9 cellular contexts compared by ENCODE assay signal in genomic region chr5:141521244-141521781, GRCh38. TPM values are rescaled to one million over a fixed set of nuclear protein-coding genes. Genes with fewer than 3 reads are reported as not detected.
DNase-seq lines count a peak whose midpoint lies in the region; ATAC-seq, FAIRE-seq and TF ChIP-seq lines count a peak whose summit lies in the region.
"Had no signal": no experiment of that assay in that cellular context is flagged by ENCODE, and none has a peak within 500 bp of the region (broad histone marks: within the 10 kb centered on the region; RNA-seq: fewer than 3 reads in every experiment).

No MANE protein-coding gene starts in this region.

- POLR2A ChIA-PET in CD4-positive, alpha-beta memory T cell (lab: Charles Lee; ENCODE audit: partially characterized antibody), result no interaction called here

- H3K9ac ChIP-seq in keratinocyte (ENCODE audit: control insufficient read depth, extremely low read depth, insufficient read depth, low read length), result peak overlapping the region; percentile 65

- in situ Hi-C loops in astrocyte of the spinal cord (cut with HindIII; ENCODE audit: low sequenced_read_pairs) (no loop called here), G401 (cut with HindIII; ENCODE audit: low sequenced_read_pairs) (no loop called here)

- peaks cover 8 to 28% (median 21%) of the 10 kb centered on the region in 4 donors for H3K4me1 Mint-ChIP-seq in CD4-positive, alpha-beta memory T cell

- H2AFZ ChIP-seq in keratinocyte (ENCODE audit: control insufficient read depth, low read length), result no peak overlapping the region

- peak overlapping the region in 6 of 7 donors; percentile 2 to 86 (median 50) for H3K27ac Mint-ChIP-seq in CD4-positive, alpha-beta memory T cell

- no peak overlapping the region for H3K4me3 ChIP-seq in CD4-positive, alpha-beta memory T cell (ENCODE audit: low read length in 2 of 2)
- H3K4me3 ChIP-seq in astrocyte of the spinal cord (ENCODE audit: low read depth, low read length), result no peak overlapping the region
- H3K4me3 ChIP-seq in keratinocyte (ENCODE audit: control insufficient read depth in 2 of 3, extremely low read depth in 1 of 3, insufficient read depth in 2 of 3, low read depth in 1 of 3, low read length in 3 of 3), result no peak overlapping the region

- peak; percentile 75 for ATAC-seq in stimulated activated naive CD8-positive, alpha-beta T cell treated with anti-CD3 and anti-CD28 coated beads, Interleukin-15, Interleukin-2, amounts not matched to agents 100 U/mL and 50 U/mL, for 24 hours
- no peak for ATAC-seq in HG03196 (IDR thresholded peaks at IDR 0.05; ENCODE audit: unreplicated experiment)

- CTCF ChIA-PET in CD4-positive, alpha-beta memory T cell (lab: Charles Lee; ENCODE audit: partially characterized antibody), result interaction anchor here (1.0 to 10.2 kb wide), 9 partner anchors 8 to 802 kb away, joined by 3 to 144 read pairs (median 5); partner anchors contain the start of genes PCDHGA10 and TAF7

- FAIRE-seq in keratinocyte (lab: Jason Lieb, UNC), result peak; percentile 99

- peaks cover 90% of the 10 kb centered on the region for H3K36me3 ChIP-seq in CD4-positive, alpha-beta memory T cell (ENCODE audit: insufficient read depth, low read length)
- peaks cover 21 to 57% of the 10 kb centered on the region in 2 experiments for H3K36me3 ChIP-seq in keratinocyte (ENCODE audit: control insufficient read depth in 2 of 2, extremely low read depth in 1 of 2, insufficient read depth in 2 of 2, low read length in 2 of 2)

- peaks cover 69 to 81% of the 10 kb centered on the region in 2 donors for H3K36me3 Mint-ChIP-seq in CD4-positive, alpha-beta memory T cell

- no peaks in the 10 kb centered on the region for H3K9me1 ChIP-seq in keratinocyte (ENCODE audit: control insufficient read depth, extremely low read depth, insufficient read depth, low read length)

- intact Hi-C loops in CD4-positive, alpha-beta memory T cell (cut with micrococcal nuclease), result no loop called here

- H3K27me3 ChIP-seq in CD4-positive, alpha-beta memory T cell (ENCODE audit: insufficient read depth, low read length), result no peaks in the 10 kb centered on the region
- no peaks in the 10 kb centered on the region for H3K27me3 ChIP-seq in keratinocyte (ENCODE audit: control insufficient read depth, extremely low read depth, insufficient read depth, low read length)

- TF ChIP-seq CTCF in astrocyte of the spinal cord (IDR thresholded peaks at IDR 0.05; ENCODE audit: low read depth, low read length) (no peak), keratinocyte (optimal IDR thresholded peaks at IDR 0.05 in 1 of 3, IDR thresholded peaks at IDR 0.05 in 1 of 3, conservative IDR thresholded peaks at IDR 0.05 in 1 of 3; ENCODE audit: extremely low read depth in 1 of 3, insufficient read depth in 2 of 3, low read length in 3 of 3) (no peak)

- no peaks in the 10 kb centered on the region for H3K79me2 ChIP-seq in keratinocyte (ENCODE audit: control insufficient read depth, insufficient read depth, low read length)

- H3K9me3 Mint-ChIP-seq in CD4-positive, alpha-beta memory T cell, result no peaks in the 10 kb centered on the region
- H3K9me3 Mint-ChIP-seq: memory B cell had no signal

- H3K4me1 ChIP-seq in CD4-positive, alpha-beta memory T cell (ENCODE audit: insufficient read depth, low read length), result peaks cover 15% of the 10 kb centered on the region
- H3K4me1 ChIP-seq in keratinocyte (ENCODE audit: control insufficient read depth, extremely low read depth, insufficient read depth, low read length), result peaks cover 51% of the 10 kb centered on the region

- no peak for DNase-seq in CD4-positive, alpha-beta memory T cell
- DNase-seq in NCI-H1048 (lab: John Stamatoyannopoulos, UW) (peak; percentile 88), astrocyte of the spinal cord (ENCODE audit: low read depth, low spot score) (peak; percentile 99), keratinocyte (ENCODE audit: low read depth, low spot score) (peak; percentile 96), DMS114 treated with DMSO at 0.1 percent for 48 hours (lab: John Stamatoyannopoulos, UW; ENCODE audit: unreplicated experiment) (no peak), G401 (ENCODE audit: low spot score) (no peak)
- DNase-seq in stimulated activated naive CD8-positive, alpha-beta T cell treated with anti-CD3 and anti-CD28 coated beads, Interleukin-15, Interleukin-2, amounts not matched to agents 100 U/mL and 50 U/mL, for 24 hours, result no peak

- no peak overlapping the region for H3K4me3 Mint-ChIP-seq in CD4-positive, alpha-beta memory T cell
- H3K4me3 Mint-ChIP-seq: memory B cell had no signal

- H3K27ac ChIP-seq in CD4-positive, alpha-beta memory T cell (ENCODE audit: low read depth, low read length), result no peak overlapping the region
- H3K27ac ChIP-seq in keratinocyte (ENCODE audit: control insufficient read depth, insufficient read depth, low read length), result peak overlapping the region; percentile 88

- peak overlapping the region; percentile 23 for H3K4me2 ChIP-seq in keratinocyte (ENCODE audit: control insufficient read depth, extremely low read depth, insufficient read depth, low read depth, low read length)

- no peaks in the 10 kb centered on the region for H4K20me1 ChIP-seq in keratinocyte (ENCODE audit: control insufficient read depth, extremely low read depth, insufficient read depth, low read length)

- dilution Hi-C loops in keratinocyte (cut with MboI; ENCODE audit: extremely low pct_ligation_motif_present, low sequenced_read_pairs), result no loop called here

- no peaks in the 10 kb centered on the region for H3K9me3 ChIP-seq in CD4-positive, alpha-beta memory T cell (ENCODE audit: control insufficient read depth in 1 of 2, low read length in 2 of 2)
- no peaks in the 10 kb centered on the region for H3K9me3 ChIP-seq in keratinocyte (ENCODE audit: control insufficient read depth, low read depth, low read length)

- H3K27me3 Mint-ChIP-seq in CD4-positive, alpha-beta memory T cell, result no peaks in the 10 kb centered on the region
- H3K27me3 Mint-ChIP-seq: memory B cell had no signal

RNA-seq across cellular contexts. Expression of gene PCDHGC5, which starts 32.4 kb away (rescaled TPM):
- not detected for total RNA-seq in CD4-positive, alpha-beta memory T cell
- polyA plus RNA-seq in CD4-positive, alpha-beta memory T cell, result not detected
- 0.77 to 1.6 TPM (median 1.5 TPM) in 3 replicates for polyA plus RNA-seq in keratinocyte
- polyA plus RNA-seq in keratinocyte (2011; ENCODE audit: low read depth), result 0.12 TPM
- 0.09 and 0.13 TPM in 2 replicates for polyA plus RNA-seq in keratinocyte (2011; cell fraction: cytosol; rRNA removed)
- 2.5 and 2.7 TPM in 2 replicates for polyA plus RNA-seq in keratinocyte (2011; cell fraction: nucleus; rRNA removed)
- 0.39 and 1.6 TPM in 2 replicates for polyA plus RNA-seq in keratinocyte (2012; ENCODE audit: low replicate concordance)
- polyA minus RNA-seq in keratinocyte, result 4.0 to 6.2 TPM (median 5.4 TPM) in 3 replicates
- polyA minus RNA-seq in keratinocyte (2011; cell fraction: cytosol; rRNA and poly(A)+ RNA removed), result 1.3 TPM
- polyA minus RNA-seq in keratinocyte (2011; cell fraction: nucleus; rRNA and poly(A)+ RNA removed), result 6.4 and 7.8 TPM in 2 replicates
- 0.14 and 0.18 TPM in 2 replicates for total RNA-seq in G401 (2014; rRNA removed; shearing (Covaris generic))

RNA-seq across cellular contexts. Expression of gene PCDHGC4, which starts 36.5 kb away (rescaled TPM):
- not detected for total RNA-seq in CD4-positive, alpha-beta memory T cell
- polyA plus RNA-seq in CD4-positive, alpha-beta memory T cell, result under 1 TPM in 1 of 2 donors, not detected in 1; 0.11 TPM
- 0.12 to 0.15 TPM (median 0.13 TPM) in 3 replicates for polyA plus RNA-seq in keratinocyte
- not detected for polyA plus RNA-seq in keratinocyte (2011; ENCODE audit: low read depth)
- polyA plus RNA-seq in keratinocyte (2011; cell fraction: cytosol; rRNA removed), result 0.10 TPM in 1 of 2 replicates, not detected in the other
- polyA plus RNA-seq in keratinocyte (2011; cell fraction: nucleus; rRNA removed), result 0.65 and 0.96 TPM in 2 replicates
- 0.15 and 0.37 TPM in 2 replicates for polyA plus RNA-seq in keratinocyte (2012; ENCODE audit: low replicate concordance)
- 1.8 to 3.7 TPM (median 2.6 TPM) in 3 replicates for polyA minus RNA-seq in keratinocyte
- not detected for polyA minus RNA-seq in keratinocyte (2011; cell fraction: cytosol; rRNA and poly(A)+ RNA removed)
- 1.4 and 3.3 TPM in 2 replicates for polyA minus RNA-seq in keratinocyte (2011; cell fraction: nucleus; rRNA and poly(A)+ RNA removed)
- not detected in 2 replicates for total RNA-seq in G401 (2014; rRNA removed; shearing (Covaris generic))

RNA-seq across cellular contexts. Expression of gene PCDHGC3, which starts 45.5 kb away (rescaled TPM):
- under 1 TPM in 1 of 2 experiments, not detected in 1; 0.17 TPM for total RNA-seq in CD4-positive, alpha-beta memory T cell
- under 1 TPM in 1 of 2 donors, not detected in 1; 0.14 TPM for polyA plus RNA-seq in CD4-positive, alpha-beta memory T cell
- polyA plus RNA-seq in keratinocyte, result 9.8 to 45.1 TPM (median 15.2 TPM) in 3 replicates
- polyA plus RNA-seq in keratinocyte (2011; ENCODE audit: low read depth), result 13.6 TPM
- polyA plus RNA-seq in keratinocyte (2011; cell fraction: cytosol; rRNA removed), result 14.4 TPM in 2 replicates
- 61.1 and 61.9 TPM in 2 replicates for polyA plus RNA-seq in keratinocyte (2011; cell fraction: nucleus; rRNA removed)
- 54.2 and 60.9 TPM in 2 replicates for polyA plus RNA-seq in keratinocyte (2012; ENCODE audit: low replicate concordance)
- 13.3 to 68.5 TPM (median 17.7 TPM) in 3 replicates for polyA minus RNA-seq in keratinocyte
- polyA minus RNA-seq in keratinocyte (2011; cell fraction: cytosol; rRNA and poly(A)+ RNA removed), result 22.8 TPM
- polyA minus RNA-seq in keratinocyte (2011; cell fraction: nucleus; rRNA and poly(A)+ RNA removed), result 59.0 and 78.7 TPM in 2 replicates
- 1.0 and 7.7 TPM in 2 replicates for total RNA-seq in G401 (2014; rRNA removed; shearing (Covaris generic))

Comparison
In these comparisons a context has a peak if more than half of its experiments do, and no peak if none do; other contexts are left out.
1. DNase-seq: peak in NCI-H1048 (single experiment), astrocyte of the spinal cord (single experiment) and keratinocyte (single experiment); none in CD4-positive, alpha-beta memory T cell (0 of 5), stimulated activated naive CD8-positive, alpha-beta T cell treated with anti-CD3 and anti-CD28 coated beads, Interleukin-15, Interleukin-2, amounts not matched to agents 100 U/mL and 50 U/mL, for 24 hours (single experiment), DMS114 treated with DMSO at 0.1 percent for 48 hours (single experiment) and G401 (single experiment).